In genomic region chr6:37693079-37693478, GRCh38 we compare ENCODE assay signal across 25 cellular contexts.
"Had no signal": no experiment of that assay in that cellular context is flagged by ENCODE, and none has a peak within 500 bp of the region (broad histone marks: within the 10 kb centered on the region; RNA-seq: fewer than 3 reads in every experiment).

No MANE protein-coding gene starts in this region.

- H2AFZ ChIP-seq: hepatocyte had no signal

- H3K4me3 ChIP-seq: esophagus squamous epithelium, hepatocyte, lung, pancreas, smooth muscle cell, tibial artery, upper lobe of left lung, uterus had no signal

- H3K27ac Mint-ChIP-seq: dendritic cell treated with granulocyte-macrophage colony-stimulating factor and Interleukin-4, amounts not matched to agents 40 ng/mL and 50 ng/mL, for 4 days; effector memory CD8-positive, alpha-beta T cell; nephron; progenitor cell of endocrine pancreas; stimulated activated memory B cell treated with anti-CD40 and anti-IgM and Interleukin-4, amounts not matched to agents 10 μg/mL and 1 μg/mL and 100 μg/mL, for 72 hours; stimulated activated naive CD8-positive, alpha-beta T cell treated with anti-CD3 and anti-CD28 coated beads, Interleukin-15, Interleukin-2, amounts not matched to agents 100 ng/mL and 50 ng/mL, for 24 hours had no signal

- H3K36me3 ChIP-seq: esophagus squamous epithelium, pancreas, tibial artery, upper lobe of left lung, uterus had no signal

- H3K4me3 Mint-ChIP-seq: dendritic cell treated with granulocyte-macrophage colony-stimulating factor and Interleukin-4, amounts not matched to agents 40 ng/mL and 50 ng/mL, for 4 days; effector memory CD8-positive, alpha-beta T cell; stimulated activated memory B cell treated with anti-CD40 and anti-IgM and Interleukin-4, amounts not matched to agents 10 μg/mL and 1 μg/mL and 100 μg/mL, for 72 hours; stimulated activated naive CD8-positive, alpha-beta T cell treated with anti-CD3 and anti-CD28 coated beads, Interleukin-15, Interleukin-2, amounts not matched to agents 100 ng/mL and 50 ng/mL, for 24 hours had no signal

- H3K27me3 ChIP-seq: tibial artery, uterus had no signal

- H3K27ac ChIP-seq: esophagus squamous epithelium, foreskin keratinocyte, hepatocyte, pancreas, tibial artery, upper lobe of left lung, uterus had no signal

- H3K79me2 ChIP-seq: hepatocyte had no signal

- DNase-seq: effector memory CD8-positive, alpha-beta T cell; esophagus squamous epithelium; foreskin keratinocyte; head of caudate nucleus; left colon; left ventricle myocardium superior; mesenchymal stem cell; midbrain; naive B cell; nucleus accumbens; pancreas; right cardiac atrium; stimulated activated CD4-positive, alpha-beta T cell treated with anti-CD3 and anti-CD28 coated beads, Interleukin-4, amount 100 ng/mL, for 1 hour; tibial artery; upper lobe of left lung; uterus had no signal

- H3K9me3 Mint-ChIP-seq: dendritic cell treated with granulocyte-macrophage colony-stimulating factor and Interleukin-4, amounts not matched to agents 40 ng/mL and 50 ng/mL, for 4 days; effector memory CD8-positive, alpha-beta T cell; nephron; stimulated activated memory B cell treated with anti-CD40 and anti-IgM and Interleukin-4, amounts not matched to agents 10 μg/mL and 1 μg/mL and 100 μg/mL, for 72 hours; stimulated activated naive CD8-positive, alpha-beta T cell treated with anti-CD3 and anti-CD28 coated beads, Interleukin-15, Interleukin-2, amounts not matched to agents 100 ng/mL and 50 ng/mL, for 24 hours had no signal

- H3K9me3 ChIP-seq: esophagus squamous epithelium, pancreas, tibial artery, upper lobe of left lung, uterus had no signal

- H3K4me2 ChIP-seq: hepatocyte, smooth muscle cell had no signal

- ATAC-seq: effector memory CD8-positive, alpha-beta T cell; foreskin keratinocyte; left colon; left ventricle myocardium superior; stimulated activated memory B cell treated with anti-CD40 and anti-IgM and Interleukin-4, amounts not matched to agents 10 μg/mL and 1 μg/mL and 100 μg/mL, for 72 hours had no signal

- FAIRE-seq: colon, pancreas had no signal
